8 cellular contexts compared by ENCODE assay signal in genomic region chr11:73787643-73788537, GRCh38. TPM values are rescaled to one million over a fixed set of nuclear protein-coding genes. Genes with fewer than 3 reads are reported as not detected.
DNase-seq lines count a peak whose midpoint lies in the region; ATAC-seq and TF ChIP-seq lines count a peak whose summit lies in the region.

Gene MRPL48 (plus strand): TSS chr11:73787874. CDS start chr11:73787972, 98 bp downstream.

- no peaks in the 10 kb centered on the region for H3K27me3 ChIP-seq in thymus (ENCODE audit: control insufficient read depth, insufficient read depth)

- peak within 1 kb of the TSS; percentile 97 for H3K4me3 ChIP-seq in thymus (ENCODE audit: low read length)

- intact Hi-C loops in head of caudate nucleus (cut with DNase I), result loop anchor here (5.0 kb wide), 1 partner anchor 89 kb away; the partner anchor contains the start of genes COA4 and PAAF1

- H3K27ac Mint-ChIP-seq in activated naive CD4-positive, alpha-beta T cell treated with anti-CD3 and anti-CD28 coated beads, Interleukin-2, amount 50 U/mL, for 72 hours, result peak within 1 kb of the TSS; percentile 91 to 99
- H3K27ac Mint-ChIP-seq in osteocyte (ENCODE audit: unreplicated experiment), result peak within 1 kb of the TSS; percentile 98

- peak within 1 kb of the TSS; percentile 98 for H3K27ac ChIP-seq in thymus (ENCODE audit: low read depth)

- peaks cover 18% of the 10 kb centered on the region for H3K4me1 Mint-ChIP-seq in osteocyte (ENCODE audit: unreplicated experiment)

- no peaks in the 10 kb centered on the region for H3K9me3 Mint-ChIP-seq in activated naive CD4-positive, alpha-beta T cell treated with anti-CD3 and anti-CD28 coated beads, Interleukin-2, amount 50 U/mL, for 72 hours
- no peaks in the 10 kb centered on the region for H3K9me3 Mint-ChIP-seq in osteocyte (ENCODE audit: unreplicated experiment)

- ATAC-seq in HG02571 (IDR thresholded peaks at IDR 0.05; ENCODE audit: unreplicated experiment), result peak; percentile 91
- peak; percentile 99 for ATAC-seq in SK-N-SH treated with all-trans-retinoic acid at 6 μM for 48 hours
- peak; percentile 99 to 100 for ATAC-seq in activated naive CD4-positive, alpha-beta T cell treated with anti-CD3 and anti-CD28 coated beads, Interleukin-2, amount 50 U/mL, for 72 hours

- H3K4me1 ChIP-seq in thymus (ENCODE audit: control insufficient read depth, insufficient read depth, low read length), result peaks cover 4% of the 10 kb centered on the region

- TF ChIP-seq CTCF in osteocyte (IDR thresholded peaks at IDR 0.05), result no peak

- peak within 1 kb of the TSS; percentile 99 for H3K4me3 Mint-ChIP-seq in osteocyte (ENCODE audit: unreplicated experiment)

- H3K36me3 ChIP-seq in thymus (ENCODE audit: control insufficient read depth, insufficient read depth), result no peaks in the 10 kb centered on the region

- peaks cover 1% of the 10 kb centered on the region for H3K9me3 ChIP-seq in thymus (ENCODE audit: control insufficient read depth)

- peaks cover 8 to 9% of the 10 kb centered on the region in 2 donors for H3K36me3 Mint-ChIP-seq in activated naive CD4-positive, alpha-beta T cell treated with anti-CD3 and anti-CD28 coated beads, Interleukin-2, amount 50 U/mL, for 72 hours
- peaks cover 3% of the 10 kb centered on the region for H3K36me3 Mint-ChIP-seq in osteocyte (ENCODE audit: unreplicated experiment)

- H3K27me3 Mint-ChIP-seq in osteocyte (ENCODE audit: unreplicated experiment), result no peaks in the 10 kb centered on the region

- WGBS in thymus, result 5% methylated on average over 43 of the region's 43 CpGs

- DNase-seq in GM04503 (ENCODE audit: low read depth) (peak; percentile 78), NCI-H1092 (lab: John Stamatoyannopoulos, UW) (peak; percentile 94), head of caudate nucleus (peak; percentile 74 to 95 (median 89)), osteocyte (ENCODE audit: extremely low spot score, unreplicated experiment) (peak; percentile 95)
- peak; percentile 84 to 85 for DNase-seq in activated naive CD4-positive, alpha-beta T cell treated with anti-CD3 and anti-CD28 coated beads, Interleukin-2, amount 50 U/mL, for 72 hours (ENCODE audit: low spot score in 2 of 2)

TF ChIP-seq in SK-N-SH treated with all-trans-retinoic acid at 6 μM for 48 hours, 23 proteins besides CTCF, POLR2A, EP300 and RAD21:
- TF ChIP-seq TCF4 (CRISPR knock-in tag; IDR thresholded peaks at IDR 0.05; ENCODE audit: borderline replicate concordance) (peak; percentile 47; the same call in 1 of the 2 replicates), ISL1 (CRISPR knock-in tag; IDR thresholded peaks at IDR 0.05) (no peak), TSHZ2 (CRISPR knock-in tag; IDR thresholded peaks at IDR 0.05) (peak; percentile 42; the same call in 1 of the 2 replicates)

RNA-seq across cellular contexts. Expression of gene MRPL48, which starts in this region (rescaled TPM):
- 10 to 100 TPM; 24.0 to 41.9 TPM for total RNA-seq in activated naive CD4-positive, alpha-beta T cell treated with anti-CD3 and anti-CD28 coated beads, Interleukin-2, amount 50 U/mL, for 72 hours
- total RNA-seq in osteocyte, result 26.4 and 26.5 TPM in 2 replicates
- 43.7 TPM for polyA plus RNA-seq in thymus

Comparison
In these comparisons a context has a peak if more than half of its experiments do, and no peak if none do; other contexts are left out.
1. Peak in every context shown above with its lines: DNase-seq, ATAC-seq, H3K4me3 ChIP-seq and H3K27ac ChIP-seq.